ENCODE assay signal across 1 cellular context in genomic region chr1:162197041-162197511, GRCh38.
A peak's percentile ranks its signal among the peaks of the same experiment; 100 is the strongest.
TF ChIP-seq lines count a peak whose summit lies in the region.

No MANE protein-coding gene starts in this region.

TF ChIP-seq in HepG2, 621 proteins besides CTCF, POLR2A, EP300 and RAD21 (continued from another document and continues in another):
- TF ChIP-seq AHDC1 (CRISPR knock-in tag; IDR thresholded peaks at IDR 0.05; ENCODE audit: borderline replicate concordance): peak; percentile 47; the same call in 1 of the 2 replicates
- TF ChIP-seq MAFF (IDR thresholded peaks at IDR 0.05; ENCODE audit: low read depth, low read length): no peak
- TF ChIP-seq ZNF280D (CRISPR knock-in tag; IDR thresholded peaks at IDR 0.05): 0 out of 2 replicates have a peak, but pooled peaks have one; percentile 21
- peak; percentile 64; the same call in 1 of the 2 replicates for TF ChIP-seq TBX3 (IDR thresholded peaks at IDR 0.05; ENCODE audit: borderline replicate concordance)
- TF ChIP-seq CHD4 (IDR thresholded peaks at IDR 0.05; ENCODE audit: borderline replicate concordance, low read length): peak; percentile 43; the same call in 1 of the 2 replicates
- TF ChIP-seq FOXP1 (IDR thresholded peaks at IDR 0.05): no peak
- peak; percentile 86 for TF ChIP-seq FOXP1 (CRISPR knock-in tag; IDR thresholded peaks at IDR 0.05)
- peak; percentile 25; the same call in 1 of the 2 replicates for TF ChIP-seq NR2F6 (IDR thresholded peaks at IDR 0.05)
- no peak for TF ChIP-seq NR2F6 (CRISPR knock-in tag; IDR thresholded peaks at IDR 0.05)
- no peak for TF ChIP-seq ZNF350 (CRISPR knock-in tag; IDR thresholded peaks at IDR 0.05; ENCODE audit: borderline replicate concordance, low read depth)
- 0 out of 2 replicates have a peak, but pooled peaks have one; percentile 13 for TF ChIP-seq MED1 (CRISPR knock-in tag; IDR thresholded peaks at IDR 0.05)
- TF ChIP-seq, protein P1, sequence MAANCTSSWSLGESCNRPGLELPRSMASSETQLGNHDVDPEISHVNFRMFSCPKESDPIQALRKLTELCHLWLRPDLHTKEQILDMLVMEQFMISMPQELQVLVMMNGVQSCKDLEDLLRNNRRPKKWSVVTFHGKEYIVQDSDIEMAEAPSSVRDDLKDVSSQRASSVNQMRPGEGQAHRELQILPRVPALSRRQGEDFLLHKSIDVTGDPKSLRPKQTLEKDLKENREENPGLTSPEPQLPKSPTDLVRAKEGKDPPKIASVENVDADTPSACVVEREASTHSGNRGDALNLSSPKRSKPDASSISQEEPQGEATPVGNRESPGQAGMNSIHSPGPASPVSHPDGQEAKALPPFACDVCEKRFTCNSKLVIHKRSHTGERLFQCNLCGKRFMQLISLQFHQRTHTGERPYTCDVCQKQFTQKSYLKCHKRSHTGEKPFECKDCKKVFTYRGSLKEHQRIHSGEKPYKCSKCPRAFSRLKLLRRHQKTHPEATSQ (CRISPR knock-in tag; IDR thresholded peaks at IDR 0.05; ENCODE audit: borderline replicate concordance): peak; percentile 37; the same call in 1 of the 2 replicates
- no peak for TF ChIP-seq TSC22D2 (CRISPR knock-in tag; IDR thresholded peaks at IDR 0.05; ENCODE audit: borderline replicate concordance)
- 0 out of 2 replicates have a peak, but pooled peaks have one; percentile 35 for TF ChIP-seq ZNF747 (CRISPR knock-in tag; IDR thresholded peaks at IDR 0.05; ENCODE audit: borderline replicate concordance)
- TF ChIP-seq HMG20A (CRISPR knock-in tag; IDR thresholded peaks at IDR 0.05; ENCODE audit: borderline replicate concordance): 0 out of 2 replicates have a peak, but pooled peaks have one; percentile 9
- TF ChIP-seq RCOR2 (CRISPR knock-in tag; IDR thresholded peaks at IDR 0.05): 0 out of 2 replicates have a peak, but pooled peaks have one; percentile 10
- TF ChIP-seq BHLHE40 (IDR thresholded peaks at IDR 0.05; ENCODE audit: low read length): peak; percentile 85
- TF ChIP-seq ZNF644 (CRISPR knock-in tag; IDR thresholded peaks at IDR 0.05; ENCODE audit: low read depth): peak; percentile 49; the same call in 1 of the 2 replicates
- no peak for TF ChIP-seq ZNF788 (CRISPR knock-in tag; IDR thresholded peaks at IDR 0.05; ENCODE audit: borderline replicate concordance)
- TF ChIP-seq FOXA3 (CRISPR knock-in tag; IDR thresholded peaks at IDR 0.05): peak; percentile 66; the same call in 1 of the 2 replicates
- TF ChIP-seq PITX1 (CRISPR knock-in tag; IDR thresholded peaks at IDR 0.05): 0 out of 2 replicates have a peak, but pooled peaks have one; percentile 31
- peak; percentile 38 for TF ChIP-seq CEBPG (CRISPR knock-in tag; IDR thresholded peaks at IDR 0.05)
- peak; percentile 99 for TF ChIP-seq ZNF331 (CRISPR knock-in tag; IDR thresholded peaks at IDR 0.05)
- TF ChIP-seq, protein P2, sequence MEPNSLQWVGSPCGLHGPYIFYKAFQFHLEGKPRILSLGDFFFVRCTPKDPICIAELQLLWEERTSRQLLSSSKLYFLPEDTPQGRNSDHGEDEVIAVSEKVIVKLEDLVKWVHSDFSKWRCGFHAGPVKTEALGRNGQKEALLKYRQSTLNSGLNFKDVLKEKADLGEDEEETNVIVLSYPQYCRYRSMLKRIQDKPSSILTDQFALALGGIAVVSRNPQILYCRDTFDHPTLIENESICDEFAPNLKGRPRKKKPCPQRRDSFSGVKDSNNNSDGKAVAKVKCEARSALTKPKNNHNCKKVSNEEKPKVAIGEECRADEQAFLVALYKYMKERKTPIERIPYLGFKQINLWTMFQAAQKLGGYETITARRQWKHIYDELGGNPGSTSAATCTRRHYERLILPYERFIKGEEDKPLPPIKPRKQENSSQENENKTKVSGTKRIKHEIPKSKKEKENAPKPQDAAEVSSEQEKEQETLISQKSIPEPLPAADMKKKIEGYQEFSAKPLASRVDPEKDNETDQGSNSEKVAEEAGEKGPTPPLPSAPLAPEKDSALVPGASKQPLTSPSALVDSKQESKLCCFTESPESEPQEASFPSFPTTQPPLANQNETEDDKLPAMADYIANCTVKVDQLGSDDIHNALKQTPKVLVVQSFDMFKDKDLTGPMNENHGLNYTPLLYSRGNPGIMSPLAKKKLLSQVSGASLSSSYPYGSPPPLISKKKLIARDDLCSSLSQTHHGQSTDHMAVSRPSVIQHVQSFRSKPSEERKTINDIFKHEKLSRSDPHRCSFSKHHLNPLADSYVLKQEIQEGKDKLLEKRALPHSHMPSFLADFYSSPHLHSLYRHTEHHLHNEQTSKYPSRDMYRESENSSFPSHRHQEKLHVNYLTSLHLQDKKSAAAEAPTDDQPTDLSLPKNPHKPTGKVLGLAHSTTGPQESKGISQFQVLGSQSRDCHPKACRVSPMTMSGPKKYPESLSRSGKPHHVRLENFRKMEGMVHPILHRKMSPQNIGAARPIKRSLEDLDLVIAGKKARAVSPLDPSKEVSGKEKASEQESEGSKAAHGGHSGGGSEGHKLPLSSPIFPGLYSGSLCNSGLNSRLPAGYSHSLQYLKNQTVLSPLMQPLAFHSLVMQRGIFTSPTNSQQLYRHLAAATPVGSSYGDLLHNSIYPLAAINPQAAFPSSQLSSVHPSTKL (CRISPR knock-in tag; IDR thresholded peaks at IDR 0.05): peak; percentile 84
- no peak for TF ChIP-seq ZNF687 (CRISPR knock-in tag; IDR thresholded peaks at IDR 0.05)
- TF ChIP-seq ERF (CRISPR knock-in tag; IDR thresholded peaks at IDR 0.05): 0 out of 2 replicates have a peak, but pooled peaks have one; percentile 9
- peak; percentile 80 for TF ChIP-seq HNF4G (IDR thresholded peaks at IDR 0.05; ENCODE audit: borderline replicate concordance, low read depth, low read length)
- TF ChIP-seq HNF4G (CRISPR knock-in tag; IDR thresholded peaks at IDR 0.05; ENCODE audit: borderline replicate concordance, low read depth): no peak
- no peak for TF ChIP-seq REXO4 (CRISPR knock-in tag; IDR thresholded peaks at IDR 0.05; ENCODE audit: borderline replicate concordance)
- TF ChIP-seq ISL2 (CRISPR knock-in tag; IDR thresholded peaks at IDR 0.05): peak; percentile 36; the same call in 1 of the 2 replicates
- peak; percentile 91 for TF ChIP-seq HNF4A (CRISPR knock-in tag; IDR thresholded peaks at IDR 0.05)
- TF ChIP-seq ZNF614 (CRISPR knock-in tag; IDR thresholded peaks at IDR 0.05; ENCODE audit: borderline replicate concordance): 0 out of 2 replicates have a peak, but pooled peaks have one; percentile 32
- 0 out of 2 replicates have a peak, but pooled peaks have one; percentile 19 for TF ChIP-seq JUND (CRISPR knock-in tag; IDR thresholded peaks at IDR 0.05)
- TF ChIP-seq MYPOP (CRISPR knock-in tag; IDR thresholded peaks at IDR 0.05): 0 out of 2 replicates have a peak, but pooled peaks have one; percentile 43
- TF ChIP-seq ZNF337 (CRISPR knock-in tag; IDR thresholded peaks at IDR 0.05; ENCODE audit: borderline replicate concordance, low read depth): no peak
